In the genomic region with DNA sequence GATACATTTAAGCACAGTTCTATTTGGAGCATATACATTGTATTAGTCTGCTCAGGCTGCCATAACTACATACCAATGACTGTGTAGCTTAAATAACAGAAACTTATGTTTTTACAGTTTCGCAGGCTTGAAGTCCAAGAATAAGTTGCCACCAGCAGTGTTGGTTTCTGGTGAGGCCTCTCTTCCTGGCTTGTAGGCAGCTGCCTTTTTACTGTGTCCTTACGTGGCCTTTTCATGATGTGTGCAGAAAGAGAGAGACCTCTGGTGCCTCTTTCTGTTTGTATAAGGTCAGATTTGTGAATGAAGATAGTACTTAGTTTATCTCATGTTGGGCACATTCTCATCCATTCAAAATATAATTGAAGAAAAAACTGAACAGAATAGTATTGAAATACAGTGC, we compare ENCODE assay signal across 16 cellular contexts.
DNase-seq lines count a peak whose midpoint lies in the region; ATAC-seq and TF ChIP-seq lines count a peak whose summit lies in the region.
"Had no signal": no experiment of that assay in that cellular context is flagged by ENCODE, and none has a peak within 500 bp of the region (broad histone marks: within the 10 kb centered on the region; RNA-seq: fewer than 3 reads in every experiment).

No MANE protein-coding gene starts in this region.

- no peaks in the 10 kb centered on the region for H3F3A ChIP-seq in Loucy (ENCODE audit: low read depth)

- no peaks in the 10 kb centered on the region for H3K36me3 Mint-ChIP-seq in activated naive CD8-positive, alpha-beta T cell treated with anti-CD3 and anti-CD28 coated beads for 36 hours
- H3K36me3 Mint-ChIP-seq: IgD-negative memory B cell had no signal

- peaks cover 4% of the 10 kb centered on the region for H3K9me3 Mint-ChIP-seq in activated naive CD8-positive, alpha-beta T cell treated with anti-CD3 and anti-CD28 coated beads for 36 hours

- H3K27ac ChIP-seq in esophagus squamous epithelium: no peak overlapping the region

- H4K20me1 ChIP-seq in Loucy (ENCODE audit: insufficient read depth, low read length, poor library complexity, severe bottlenecking): no peaks in the 10 kb centered on the region

- no peaks in the 10 kb centered on the region for H3K4me1 Mint-ChIP-seq in activated naive CD8-positive, alpha-beta T cell treated with anti-CD3 and anti-CD28 coated beads for 36 hours
- H3K4me1 Mint-ChIP-seq: IgD-negative memory B cell had no signal

- peak overlapping the region; percentile 72 for H2AFZ ChIP-seq in Loucy (ENCODE audit: low read length)

- peak; percentile 9 for DNase-seq in NCI-H510A treated with DMSO at 0.1 percent for 48 hours (lab: John Stamatoyannopoulos, UW)
- no peak for DNase-seq in NCI-H510A (lab: John Stamatoyannopoulos, UW)
- DNase-seq in NCI-H748 treated with DMSO at 0.1 percent for 48 hours (lab: John Stamatoyannopoulos, UW): peak; percentile 83
- peak; percentile 14 for DNase-seq in myocyte (ENCODE audit: low read depth)
- no peak for DNase-seq in activated naive CD8-positive, alpha-beta T cell treated with anti-CD3 and anti-CD28 coated beads for 36 hours
- no peak for DNase-seq in esophagus squamous epithelium (lab: John Stamatoyannopoulos, UW)
- DNase-seq: COR-L47, DMS79 treated with DMSO at 0.1 percent for 48 hours, NCI-H1930, NCI-H526, Right ventricle myocardium superior had no signal

- no peaks in the 10 kb centered on the region for H3K9me2 ChIP-seq in Loucy (replicated peaks; ENCODE audit: low read depth, low read length)

- H3K9me3 ChIP-seq in Loucy (ENCODE audit: insufficient read depth, low read depth, low read length) (no peaks in the 10 kb centered on the region), esophagus squamous epithelium (no peaks in the 10 kb centered on the region)
- H3K9me3 ChIP-seq: HAP-1 had no signal

- H3K36me3 ChIP-seq in Loucy (ENCODE audit: insufficient read depth, low read length) (no peaks in the 10 kb centered on the region), esophagus squamous epithelium (no peaks in the 10 kb centered on the region)
- H3K36me3 ChIP-seq: HAP-1 had no signal

- no peaks in the 10 kb centered on the region for H3K27me3 ChIP-seq in Loucy (ENCODE audit: insufficient read depth, low read length, poor library complexity, severe bottlenecking)
- no peaks in the 10 kb centered on the region for H3K27me3 ChIP-seq in esophagus squamous epithelium

- H3K79me2 ChIP-seq in Loucy (ENCODE audit: insufficient read depth, low read length): no peaks in the 10 kb centered on the region

- H3K4me1 ChIP-seq in Loucy (ENCODE audit: insufficient read depth, low read length, poor library complexity, severe bottlenecking) (peaks cover 33% of the 10 kb centered on the region), esophagus squamous epithelium (no peaks in the 10 kb centered on the region)
- H3K4me1 ChIP-seq: HAP-1 had no signal

- no peak overlapping the region for H3K4me3 Mint-ChIP-seq in activated naive CD8-positive, alpha-beta T cell treated with anti-CD3 and anti-CD28 coated beads for 36 hours
- H3K4me3 Mint-ChIP-seq: IgD-negative memory B cell had no signal

- TF ChIP-seq POLR2A in esophagus squamous epithelium (IDR thresholded peaks at IDR 0.05): no peak

- intact Hi-C loops in esophagus squamous epithelium (cut with DNase I): no loop called here

- peak overlapping the region; percentile 36 for H3K4me3 ChIP-seq in Loucy (ENCODE audit: low read length, poor library complexity, severe bottlenecking)
- H3K4me3 ChIP-seq in esophagus squamous epithelium: no peak overlapping the region
- H3K4me3 ChIP-seq: HAP-1 had no signal

- WGBS in esophagus squamous epithelium, 2 donors: 43 to 50% methylated on average over 2 of the region's 2 CpGs

- H3K27ac Mint-ChIP-seq in activated naive CD8-positive, alpha-beta T cell treated with anti-CD3 and anti-CD28 coated beads for 36 hours: no peak overlapping the region
- H3K27ac Mint-ChIP-seq: IgD-negative memory B cell had no signal

- peak overlapping the region; percentile 64 for H3K4me2 ChIP-seq in Loucy (ENCODE audit: low read depth, low read length, poor library complexity, severe bottlenecking)

- no peak for ATAC-seq in GM18909 (IDR thresholded peaks at IDR 0.05; ENCODE audit: poor library complexity, unreplicated experiment)
- ATAC-seq: SK-N-SH treated with all-trans-retinoic acid at 6 μM for 48 hours had no signal

- peak; percentile 31; the same call in 1 of the 2 replicates for TF ChIP-seq CTCF in Loucy (conservative IDR thresholded peaks at IDR 0.05; ENCODE audit: low read length)
- TF ChIP-seq CTCF in esophagus squamous epithelium (IDR thresholded peaks at IDR 0.05): no peak

- peak overlapping the region; percentile 68 for H3K9ac ChIP-seq in Loucy (ENCODE audit: low read depth, low read length, poor library complexity, severe bottlenecking)

- no peaks in the 10 kb centered on the region for H3K27me3 Mint-ChIP-seq in activated naive CD8-positive, alpha-beta T cell treated with anti-CD3 and anti-CD28 coated beads for 36 hours
- H3K27me3 Mint-ChIP-seq: IgD-negative memory B cell had no signal

Comparison
In these comparisons a context has a peak if more than half of its experiments do, and no peak if none do; other contexts are left out.
1. DNase-seq: peak in NCI-H510A treated with DMSO at 0.1 percent for 48 hours (single experiment), NCI-H748 treated with DMSO at 0.1 percent for 48 hours (single experiment) and myocyte (single experiment); none in NCI-H510A (single experiment), activated naive CD8-positive, alpha-beta T cell treated with anti-CD3 and anti-CD28 coated beads for 36 hours (single experiment) and esophagus squamous epithelium (single experiment).